In the genomic region with DNA sequence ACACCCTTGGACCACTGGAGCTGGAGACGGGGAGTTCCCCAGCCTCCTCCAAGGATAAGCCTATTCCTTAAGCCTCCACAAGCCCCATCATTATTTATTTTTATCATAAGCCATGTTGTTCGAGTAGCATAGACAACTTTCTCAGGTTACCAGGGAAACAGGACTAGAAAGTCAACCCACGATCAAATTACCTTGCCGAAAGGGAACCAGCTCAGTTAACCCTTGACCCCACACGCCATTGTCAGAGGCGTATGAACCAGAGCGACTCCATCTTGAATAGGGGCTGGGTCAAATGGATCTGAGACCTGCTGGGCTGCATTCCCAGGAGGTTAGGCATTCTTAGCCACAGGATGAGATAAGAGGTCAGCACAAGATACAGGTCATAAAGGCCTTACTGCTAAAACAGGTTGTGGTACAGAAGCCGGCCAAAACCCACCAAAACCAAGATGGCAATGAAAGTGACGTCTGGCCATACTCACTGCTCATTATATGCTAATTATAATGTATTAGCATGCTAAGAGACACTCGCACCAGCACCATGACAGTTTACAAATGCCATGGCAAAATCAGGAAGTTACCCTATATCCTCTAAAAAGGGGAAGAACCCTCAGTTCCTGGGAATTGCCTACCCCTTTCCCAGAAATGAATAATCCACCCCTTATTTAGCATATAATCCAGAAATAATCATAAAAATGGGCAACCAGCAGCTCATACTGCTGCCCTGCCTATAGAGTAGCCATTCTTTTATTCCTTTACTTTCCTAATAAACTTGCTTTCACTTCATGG, we compare ENCODE assay signal across 2 cellular contexts.
TF ChIP-seq lines count a peak whose summit lies in the region.

No MANE protein-coding gene starts in this region.

TF ChIP-seq in IMR-90, 13 proteins besides CTCF, POLR2A, EP300 and RAD21:
- TF ChIP-seq MXI1 (IDR thresholded peaks at IDR 0.05; ENCODE audit: borderline replicate concordance, low read depth, low read length) (no peak), FOS (IDR thresholded peaks at IDR 0.05; ENCODE audit: low read depth, low read length) (no peak), BHLHE40 (IDR thresholded peaks at IDR 0.05; ENCODE audit: low read depth, low read length) (no peak)
- TF ChIP-seq, protein P1, sequence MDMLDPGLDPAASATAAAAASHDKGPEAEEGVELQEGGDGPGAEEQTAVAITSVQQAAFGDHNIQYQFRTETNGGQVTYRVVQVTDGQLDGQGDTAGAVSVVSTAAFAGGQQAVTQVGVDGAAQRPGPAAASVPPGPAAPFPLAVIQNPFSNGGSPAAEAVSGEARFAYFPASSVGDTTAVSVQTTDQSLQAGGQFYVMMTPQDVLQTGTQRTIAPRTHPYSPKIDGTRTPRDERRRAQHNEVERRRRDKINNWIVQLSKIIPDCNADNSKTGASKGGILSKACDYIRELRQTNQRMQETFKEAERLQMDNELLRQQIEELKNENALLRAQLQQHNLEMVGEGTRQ (IDR thresholded peaks at IDR 0.05; ENCODE audit: low read depth, low read length), result no peak
TF ChIP-seq in IMR-90: peak in this region for 0.

TF ChIP-seq in HepG2, 621 proteins besides CTCF, POLR2A, EP300 and RAD21:
- TF ChIP-seq ZNF7 (CRISPR knock-in tag; IDR thresholded peaks at IDR 0.05) (peak; percentile 90), ZNF691 (CRISPR knock-in tag; IDR thresholded peaks at IDR 0.05; ENCODE audit: borderline replicate concordance, low read depth) (no peak), RFXANK (CRISPR knock-in tag; IDR thresholded peaks at IDR 0.05) (no peak), ZNF367 (CRISPR knock-in tag; IDR thresholded peaks at IDR 0.05; ENCODE audit: borderline replicate concordance) (no peak), SMYD3 (CRISPR knock-in tag; IDR thresholded peaks at IDR 0.05) (no peak), ZNF549 (CRISPR knock-in tag; IDR thresholded peaks at IDR 0.05) (no peak), YY1 (IDR thresholded peaks at IDR 0.05; ENCODE audit: insufficient read depth, insufficient replicate concordance, low read depth, low read length) (peak; percentile 12), ELF3 (CRISPR knock-in tag; IDR thresholded peaks at IDR 0.05) (no peak), ZNF567 (CRISPR knock-in tag; IDR thresholded peaks at IDR 0.05; ENCODE audit: borderline replicate concordance) (no peak), ZNF343 (CRISPR knock-in tag; IDR thresholded peaks at IDR 0.05) (no peak), MXD3 (CRISPR knock-in tag; IDR thresholded peaks at IDR 0.05) (no peak)
- TF ChIP-seq, protein P2, sequence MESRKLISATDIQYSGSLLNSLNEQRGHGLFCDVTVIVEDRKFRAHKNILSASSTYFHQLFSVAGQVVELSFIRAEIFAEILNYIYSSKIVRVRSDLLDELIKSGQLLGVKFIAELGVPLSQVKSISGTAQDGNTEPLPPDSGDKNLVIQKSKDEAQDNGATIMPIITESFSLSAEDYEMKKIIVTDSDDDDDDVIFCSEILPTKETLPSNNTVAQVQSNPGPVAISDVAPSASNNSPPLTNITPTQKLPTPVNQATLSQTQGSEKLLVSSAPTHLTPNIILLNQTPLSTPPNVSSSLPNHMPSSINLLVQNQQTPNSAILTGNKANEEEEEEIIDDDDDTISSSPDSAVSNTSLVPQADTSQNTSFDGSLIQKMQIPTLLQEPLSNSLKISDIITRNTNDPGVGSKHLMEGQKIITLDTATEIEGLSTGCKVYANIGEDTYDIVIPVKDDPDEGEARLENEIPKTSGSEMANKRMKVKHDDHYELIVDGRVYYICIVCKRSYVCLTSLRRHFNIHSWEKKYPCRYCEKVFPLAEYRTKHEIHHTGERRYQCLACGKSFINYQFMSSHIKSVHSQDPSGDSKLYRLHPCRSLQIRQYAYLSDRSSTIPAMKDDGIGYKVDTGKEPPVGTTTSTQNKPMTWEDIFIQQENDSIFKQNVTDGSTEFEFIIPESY (CRISPR knock-in tag; IDR thresholded peaks at IDR 0.05), result no peak
- TF ChIP-seq, protein P3, sequence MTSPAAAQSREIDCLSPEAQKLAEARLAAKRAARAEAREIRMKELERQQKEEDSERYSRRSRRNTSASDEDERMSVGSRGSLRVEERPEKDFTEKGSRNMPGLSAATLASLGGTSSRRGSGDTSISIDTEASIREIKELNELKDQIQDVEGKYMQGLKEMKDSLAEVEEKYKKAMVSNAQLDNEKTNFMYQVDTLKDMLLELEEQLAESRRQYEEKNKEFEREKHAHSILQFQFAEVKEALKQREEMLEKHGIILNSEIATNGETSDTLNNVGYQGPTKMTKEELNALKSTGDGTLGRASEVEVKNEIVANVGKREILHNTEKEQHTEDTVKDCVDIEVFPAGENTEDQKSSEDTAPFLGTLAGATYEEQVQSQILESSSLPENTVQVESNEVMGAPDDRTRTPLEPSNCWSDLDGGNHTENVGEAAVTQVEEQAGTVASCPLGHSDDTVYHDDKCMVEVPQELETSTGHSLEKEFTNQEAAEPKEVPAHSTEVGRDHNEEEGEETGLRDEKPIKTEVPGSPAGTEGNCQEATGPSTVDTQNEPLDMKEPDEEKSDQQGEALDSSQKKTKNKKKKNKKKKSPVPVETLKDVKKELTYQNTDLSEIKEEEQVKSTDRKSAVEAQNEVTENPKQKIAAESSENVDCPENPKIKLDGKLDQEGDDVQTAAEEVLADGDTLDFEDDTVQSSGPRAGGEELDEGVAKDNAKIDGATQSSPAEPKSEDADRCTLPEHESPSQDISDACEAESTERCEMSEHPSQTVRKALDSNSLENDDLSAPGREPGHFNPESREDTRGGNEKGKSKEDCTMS (CRISPR knock-in tag; conservative IDR thresholded peaks at IDR 0.05), result no peak
